ENCODE assay signal across 9 cellular contexts in genomic region chr19:57633832-57634131, GRCh38. TPM values are rescaled to one million over a fixed set of nuclear protein-coding genes. Genes with fewer than 3 reads are reported as not detected.
DNase-seq lines count a peak whose midpoint lies in the region; ATAC-seq and TF ChIP-seq lines count a peak whose summit lies in the region.
"Had no signal": no experiment of that assay in that cellular context is flagged by ENCODE, and none has a peak within 500 bp of the region (broad histone marks: within the 10 kb centered on the region; RNA-seq: fewer than 3 reads in every experiment).

No MANE protein-coding gene starts in this region.

- H3K4me3 ChIP-seq in BJ (ENCODE audit: low read depth, low read length) (peak overlapping the region; percentile 81), OCI-LY3 (ENCODE audit: low read length) (peak overlapping the region; percentile 86), endodermal cell (ENCODE audit: low read length) (peak overlapping the region; percentile 93)

- H3K4me1 Mint-ChIP-seq in endodermal cell (peaks cover 15% of the 10 kb centered on the region), natural killer cell (peaks cover 24 to 32% of the 10 kb centered on the region in 2 donors)

- peak overlapping the region; percentile 94; the same call in 1 of the 2 replicates for H2AFZ ChIP-seq in OCI-LY3 (ENCODE audit: low read depth, low read length)

- H3K4me2 ChIP-seq in OCI-LY3 (ENCODE audit: low read length) = peak overlapping the region; percentile 84

- peak overlapping the region; percentile 84 for H3K4me3 Mint-ChIP-seq in endodermal cell
- H3K4me3 Mint-ChIP-seq in natural killer cell = peak overlapping the region; percentile 94

- CTCF ChIA-PET in BJ (lab: Yijun Ruan, JAX) = interaction anchor here (0.6 kb wide), 1 partner anchor 9 kb away, joined by 3 read pairs; no protein-coding TSS in a partner anchor

- intact Hi-C loops in natural killer cell (cut with micrococcal nuclease) = loop anchor here (1.0 to 10.0 kb wide), 4 partner anchors 19 to 146 kb away; partner anchors contain the start of genes ZNF134, ZNF416, ZNF419 and ZNF551

- H3K27me3 ChIP-seq in BJ (ENCODE audit: control insufficient read depth, insufficient read depth, low read length) (no peaks in the 10 kb centered on the region), OCI-LY3 (ENCODE audit: low read depth, low read length) (no peaks in the 10 kb centered on the region), endodermal cell (ENCODE audit: control insufficient read depth, insufficient read depth, low read length, poor library complexity, severe bottlenecking) (no peaks in the 10 kb centered on the region)

- H3K9ac ChIP-seq in OCI-LY3 (ENCODE audit: low read length) = peak overlapping the region; percentile 70
- H3K9ac ChIP-seq in endodermal cell (ENCODE audit: extremely low read depth, low read length, poor library complexity, severe bottlenecking) = peak overlapping the region; percentile 80

- H3K36me3 ChIP-seq in BJ (ENCODE audit: control insufficient read depth, insufficient read depth, low read length) (peaks cover 4% of the 10 kb centered on the region), OCI-LY3 (replicated peaks; ENCODE audit: low read depth, low read length) (peaks cover 36% of the 10 kb centered on the region), endodermal cell (ENCODE audit: control insufficient read depth, insufficient read depth, low read length) (peaks cover 54% of the 10 kb centered on the region)

- H3K4me1 ChIP-seq in OCI-LY3 (ENCODE audit: low read length) = peaks cover 7% of the 10 kb centered on the region
- H3K4me1 ChIP-seq in endodermal cell (ENCODE audit: control insufficient read depth, insufficient read depth, low read length) = peaks cover 3% of the 10 kb centered on the region

- H3K27ac ChIP-seq in OCI-LY3 (ENCODE audit: low read length) (no peak overlapping the region), endodermal cell (ENCODE audit: low read depth, low read length) (no peak overlapping the region)

- ATAC-seq in natural killer cell (no peak), HG03460 (IDR thresholded peaks at IDR 0.05; ENCODE audit: unreplicated experiment) (no peak)

- TF ChIP-seq CTCF in BJ (IDR thresholded peaks at IDR 0.05; ENCODE audit: insufficient read depth, low read depth, low read length) (no peak), OCI-LY3 (IDR thresholded peaks at IDR 0.05; ENCODE audit: low read depth, low read length) (no peak), endodermal cell (conservative IDR thresholded peaks at IDR 0.05) (no peak), natural killer cell (IDR thresholded peaks at IDR 0.05) (no peak)

- no peak for DNase-seq in BJ (ENCODE audit: low read depth)
- DNase-seq in endodermal cell = no peak
- DNase-seq in natural killer cell = no peak
- no peak for DNase-seq in HuH-7 (ENCODE audit: low spot score)
- no peak for DNase-seq in GOT3 (lab: John Stamatoyannopoulos, UW)
- DNase-seq in NCI-H2196 treated with DMSO at 0.1 percent for 48 hours (lab: John Stamatoyannopoulos, UW; ENCODE audit: unreplicated experiment) = no peak
- DNase-seq: NCI-H774 had no signal

- H3K9me3 ChIP-seq in OCI-LY3 (ENCODE audit: insufficient read depth, low read length) (peaks cover 19% of the 10 kb centered on the region; the same call in 1 of the 2 replicates), endodermal cell (ENCODE audit: control insufficient read depth, low read length) (peaks cover 35% of the 10 kb centered on the region)

- no peaks in the 10 kb centered on the region for H4K20me1 ChIP-seq in OCI-LY3 (ENCODE audit: insufficient read depth, low read length)

- no peaks in the 10 kb centered on the region for H3K27me3 Mint-ChIP-seq in endodermal cell (ENCODE audit: insufficient read depth)
- no peaks in the 10 kb centered on the region for H3K27me3 Mint-ChIP-seq in natural killer cell (ENCODE audit: low read depth in 2 of 2)

- POLR2A ChIA-PET in BJ (lab: Charles Lee) = no interaction called here

- WGBS in endodermal cell (ENCODE audit: insufficient coverage in 1 of 2, insufficient read length in 1 of 2), 2 experiments = 65 to 73% methylated on average over 6 of the region's 6 CpGs

- H3K79me2 ChIP-seq in OCI-LY3 (ENCODE audit: low read length) = no peaks in the 10 kb centered on the region

- H3K9me3 Mint-ChIP-seq in endodermal cell (peaks cover 30% of the 10 kb centered on the region), natural killer cell (peaks cover 9 to 24% of the 10 kb centered on the region in 2 donors)

- H3K27ac Mint-ChIP-seq in endodermal cell (peak overlapping the region; percentile 86), natural killer cell (peak overlapping the region; percentile 87 to 91)

- peaks cover 54% of the 10 kb centered on the region for H3K36me3 Mint-ChIP-seq in endodermal cell (ENCODE audit: low read depth)
- peaks cover 38% of the 10 kb centered on the region for H3K36me3 Mint-ChIP-seq in natural killer cell

RNA-seq across cellular contexts. Expression of gene ZNF211, which starts 0.8 kb away (rescaled TPM):
- polyA plus RNA-seq in BJ (2011; rRNA removed) = 7.8 and 11.3 TPM in 2 replicates
- polyA minus RNA-seq in BJ (2011; rRNA and poly(A)+ RNA removed) = 3.7 and 3.9 TPM in 2 replicates
- total RNA-seq in endodermal cell (10 to 100 TPM; 17.4 to 20.7 TPM), natural killer cell (10 to 100 TPM; 33.7 to 47.0 (median 36.9) TPM)
- 20.9 TPM for polyA plus RNA-seq in endodermal cell (2013, experiment 1 of 2)
- polyA plus RNA-seq in endodermal cell (2013, experiment 2 of 2) = 22.5 TPM

RNA-seq across cellular contexts. Expression of gene ZNF134, which starts 19.7 kb away (rescaled TPM):
- 6.5 and 8.1 TPM in 2 replicates for polyA plus RNA-seq in BJ (2011; rRNA removed)
- 9.6 and 10.4 TPM in 2 replicates for polyA minus RNA-seq in BJ (2011; rRNA and poly(A)+ RNA removed)
- total RNA-seq in endodermal cell (10 to 100 TPM; 30.8 to 37.5 TPM), natural killer cell (10 to 100 TPM; 18.5 to 22.0 (median 20.5) TPM)
- polyA plus RNA-seq in endodermal cell (2013, experiment 1 of 2) = 21.0 TPM
- 21.2 TPM for polyA plus RNA-seq in endodermal cell (2013, experiment 2 of 2)

RNA-seq across cellular contexts. Expression of gene ZNF530, which starts 34.1 kb away (rescaled TPM):
- 1.7 and 2.6 TPM in 2 replicates for polyA plus RNA-seq in BJ (2011; rRNA removed)
- 2.3 and 3.8 TPM in 2 replicates for polyA minus RNA-seq in BJ (2011; rRNA and poly(A)+ RNA removed)
- total RNA-seq in endodermal cell = 10 to 100 TPM in 1 of 2 donors, 1 to 10 TPM in 1; 5.6 to 10.1 TPM
- 5.6 TPM for polyA plus RNA-seq in endodermal cell (2013, experiment 1 of 2)
- 6.0 TPM for polyA plus RNA-seq in endodermal cell (2013, experiment 2 of 2)
- 1 to 10 TPM; 5.1 to 8.0 (median 5.6) TPM for total RNA-seq in natural killer cell

RNA-seq across cellular contexts. Expression of gene ZSCAN4, which starts 35.0 kb away (rescaled TPM):
- not detected in 2 replicates for polyA plus RNA-seq in BJ (2011; rRNA removed)
- polyA minus RNA-seq in BJ (2011; rRNA and poly(A)+ RNA removed) = not detected in 2 replicates
- not detected for total RNA-seq in endodermal cell
- polyA plus RNA-seq in endodermal cell (2013, experiment 1 of 2) = not detected
- polyA plus RNA-seq in endodermal cell (2013, experiment 2 of 2) = not detected
- not detected for total RNA-seq in natural killer cell

RNA-seq across cellular contexts. Expression of gene ZNF551, which starts 48.0 kb away (rescaled TPM):
- polyA plus RNA-seq in BJ (2011; rRNA removed) = 2.8 and 3.3 TPM in 2 replicates
- polyA minus RNA-seq in BJ (2011; rRNA and poly(A)+ RNA removed) = 3.3 and 3.6 TPM in 2 replicates
- total RNA-seq in endodermal cell = 10 to 100 TPM; 15.2 to 19.0 TPM
- polyA plus RNA-seq in endodermal cell (2013, experiment 1 of 2) = 11.3 TPM
- polyA plus RNA-seq in endodermal cell (2013, experiment 2 of 2) = 10.3 TPM
- 10 to 100 TPM in 1 of 3 donors, 1 to 10 TPM in 2; 5.6 to 12.9 (median 7.9) TPM for total RNA-seq in natural killer cell
